In genomic region chr5:36686881-36687280, GRCh38 we compare ENCODE assay signal across 20 cellular contexts.
DNase-seq lines count a peak whose midpoint lies in the region; ATAC-seq, FAIRE-seq and TF ChIP-seq lines count a peak whose summit lies in the region.
"Had no signal": no experiment of that assay in that cellular context is flagged by ENCODE, and none has a peak within 500 bp of the region (broad histone marks: within the 10 kb centered on the region; RNA-seq: fewer than 3 reads in every experiment).

No MANE protein-coding gene starts in this region.

- no peak for TF ChIP-seq POLR2A in NB4 (IDR thresholded peaks at IDR 0.05; ENCODE audit: extremely low read depth, insufficient read length)
- no peak for TF ChIP-seq POLR2A in HepG2 (IDR thresholded peaks at IDR 0.05; ENCODE audit: insufficient read depth in 1 of 2, low read depth in 2 of 2, low read length in 2 of 2)

- H3K27me3 ChIP-seq in HL-60 (ENCODE audit: insufficient read depth, poor library complexity, severe bottlenecking) (no peaks in the 10 kb centered on the region), HepG2 (ENCODE audit: control insufficient read depth in 1 of 2, insufficient read depth in 2 of 2, low read length in 2 of 2) (peaks cover 0 to 9% of the 10 kb centered on the region in 2 experiments; a peak in 2 of 5 replicates), small intestine (ENCODE audit: control insufficient read depth in 2 of 2, insufficient read depth in 2 of 2, low read length in 2 of 2) (peaks cover 0 to 2% of the 10 kb centered on the region in 2 donors)
- H3K27me3 ChIP-seq: BE2C had no signal

- H3K36me3 ChIP-seq in HepG2 (replicated peaks in 1 of 2; ENCODE audit: control insufficient read depth in 1 of 2, insufficient read depth in 2 of 2, low read length in 2 of 2) (no peaks in the 10 kb centered on the region), small intestine (ENCODE audit: control insufficient read depth in 2 of 2, insufficient read depth in 2 of 2, low read length in 2 of 2) (no peaks in the 10 kb centered on the region)
- H3K36me3 ChIP-seq: BE2C had no signal

- WGBS in HepG2 (ENCODE audit: low lambda C conversion rate): 33% methylated on average over 2 of the region's 3 CpGs
- 65 to 85% (median 77%) methylated on average over 3 of the region's 3 CpGs for WGBS in small intestine, 3 donors

- no peak for TF ChIP-seq CTCF in HL-60 (IDR thresholded peaks at IDR 0.05; ENCODE audit: insufficient read depth, low read length)
- TF ChIP-seq CTCF in NB4 (IDR thresholded peaks at IDR 0.05; ENCODE audit: low read depth, low read length): no peak
- TF ChIP-seq CTCF in HepG2 (CRISPR knock-in tag; IDR thresholded peaks at IDR 0.05): no peak

- POLR2A ChIA-PET in HepG2 (lab: Yijun Ruan, JAX): no interaction called here

- H3K9me3 ChIP-seq in HepG2 (ENCODE audit: low read length) (no peaks in the 10 kb centered on the region), small intestine (ENCODE audit: control insufficient read depth, low read depth) (no peaks in the 10 kb centered on the region)
- H3K9me3 ChIP-seq: BE2C, Caco-2 had no signal

- DNase-seq in HL-60 (ENCODE audit: low read depth in 1 of 2, low spot score in 1 of 2) (no peak), NB4 (ENCODE audit: low read depth) (peak; percentile 37), HepG2 (ENCODE audit: low spot score) (no peak), substantia nigra (lab: John Stamatoyannopoulos, UW) (no peak), NCI-H1930 (lab: John Stamatoyannopoulos, UW) (no peak), small intestine (no peak), MV-4-11 (lab: John Stamatoyannopoulos, UW) (no peak), G401 (ENCODE audit: low spot score) (no peak)
- DNase-seq: ACHN; BE2C; C1 segment of cervical spinal cord; Caco-2; CD4-positive, alpha-beta T cell; GDM1; HCEC 1CT; KBM-7 had no signal

- no peaks in the 10 kb centered on the region for H4K20me1 ChIP-seq in HepG2 (ENCODE audit: insufficient read depth, low read length)

- H3K79me2 ChIP-seq in HepG2 (ENCODE audit: insufficient read depth, low read length): no peaks in the 10 kb centered on the region

- no TSS peak for BruUV-seq in HepG2 (replicated peaks; lab: Mats Ljungman, UMichigan)

- no peak overlapping the region for H3K9ac ChIP-seq in HepG2 (ENCODE audit: insufficient read depth, low read depth, low read length)

- CTCF ChIA-PET in HepG2 (lab: Yijun Ruan, JAX; ENCODE audit: low intra/inter-chr PET ratio, low total read pairs): no interaction called here

- FAIRE-seq in HepG2 (lab: Jason Lieb, UNC) (no peak), small intestine (lab: Jason Lieb, UNC) (no peak)
- FAIRE-seq: A204.1, D721Med, H54 had no signal

- no peak overlapping the region for H3K4me2 ChIP-seq in HepG2 (ENCODE audit: low read depth, low read length)
- H3K4me2 ChIP-seq: GM23338 had no signal

- peak overlapping the region; percentile 97 for H3K27ac ChIP-seq in HL-60 (replicated peaks)
- no peak overlapping the region for H3K27ac ChIP-seq in HepG2 (ENCODE audit: extremely low read length, insufficient read depth, low read length)
- H3K27ac ChIP-seq in substantia nigra (ENCODE audit: low read depth, low read length, poor library complexity, severe bottlenecking): peak overlapping the region; percentile 51
- no peak overlapping the region for H3K27ac ChIP-seq in small intestine (ENCODE audit: low read depth in 1 of 2, low read length in 1 of 2)

- H3K4me3 ChIP-seq in HL-60 (replicated peaks; ENCODE audit: insufficient read depth, low read length): no peak overlapping the region
- no peak overlapping the region for H3K4me3 ChIP-seq in NB4 (ENCODE audit: low read depth, low read length)
- no peak overlapping the region for H3K4me3 ChIP-seq in HepG2 (replicated peaks in 1 of 3; ENCODE audit: insufficient read depth in 1 of 3, low read depth in 2 of 3, low read length in 3 of 3)
- H3K4me3 ChIP-seq in small intestine (ENCODE audit: low read depth in 1 of 2, low read length in 2 of 2): no peak overlapping the region
- H3K4me3 ChIP-seq: GM23338 had no signal

- intact Hi-C loops in HepG2 (cut with micrococcal nuclease; ENCODE audit: unreplicated experiment): no loop called here

- no peak for ATAC-seq in HepG2
- ATAC-seq: GM23338 had no signal

- in situ Hi-C loops in HepG2 (cut with HindIII; ENCODE audit: extremely low pct_ligation_motif_present, low pct_unique_long_range_greater_than_20kb): loop anchor here (25.0 kb wide), 2 partner anchors 425 to 625 kb away; partner anchors contain the start of gene UGT3A2
- in situ Hi-C loops in G401 (cut with HindIII; ENCODE audit: low sequenced_read_pairs): no loop called here

- no peak for TF ChIP-seq RAD21 in HepG2 (CRISPR knock-in tag; IDR thresholded peaks at IDR 0.05)

- H3K4me1 ChIP-seq in HepG2 (ENCODE audit: insufficient read depth, low read length) (peaks cover 4% of the 10 kb centered on the region; the same call in 1 of the 2 replicates), small intestine (ENCODE audit: control insufficient read depth in 2 of 2, insufficient read depth in 1 of 2, low read depth in 1 of 2, low read length in 1 of 2) (no peaks in the 10 kb centered on the region)
- H3K4me1 ChIP-seq: BE2C had no signal

- no peak overlapping the region for H2AFZ ChIP-seq in HepG2 (ENCODE audit: low read length)
- H2AFZ ChIP-seq: GM23338 had no signal

- TF ChIP-seq EP300 in HepG2 (IDR thresholded peaks at IDR 0.05; ENCODE audit: low read depth in 2 of 2, low read length in 2 of 2) (no peak), HepG2 (CRISPR knock-in tag; IDR thresholded peaks at IDR 0.05; ENCODE audit: borderline replicate concordance) (no peak)

TF ChIP-seq in HepG2, 621 proteins besides CTCF, POLR2A, EP300 and RAD21 (continues in another document):
- TF ChIP-seq XRCC5 (optimal IDR thresholded peaks at IDR 0.05; ENCODE audit: low read length): no peak
- TF ChIP-seq SPEN (CRISPR knock-in tag; IDR thresholded peaks at IDR 0.05; ENCODE audit: low read depth): no peak
- TF ChIP-seq NFYB (CRISPR knock-in tag; IDR thresholded peaks at IDR 0.05): no peak
- TF ChIP-seq ZMYM3 (CRISPR knock-in tag; IDR thresholded peaks at IDR 0.05): no peak
- TF ChIP-seq YEATS4 (CRISPR knock-in tag; IDR thresholded peaks at IDR 0.05; ENCODE audit: borderline replicate concordance): no peak
- no peak for TF ChIP-seq HMGXB4 (CRISPR knock-in tag; IDR thresholded peaks at IDR 0.05; ENCODE audit: borderline replicate concordance in 1 of 2, low read depth in 1 of 2)
- no peak for TF ChIP-seq ZNF800 (CRISPR knock-in tag; IDR thresholded peaks at IDR 0.05)
- TF ChIP-seq RARA (CRISPR knock-in tag; IDR thresholded peaks at IDR 0.05): 0 out of 2 replicates have a peak, but pooled peaks have one; percentile 9
- TF ChIP-seq POGZ (CRISPR knock-in tag; IDR thresholded peaks at IDR 0.05): no peak
- TF ChIP-seq NFE2L2 (IDR thresholded peaks at IDR 0.05; ENCODE audit: low read length): no peak
- TF ChIP-seq CHCHD3 (CRISPR knock-in tag; IDR thresholded peaks at IDR 0.05): no peak
- TF ChIP-seq TGIF2 (CRISPR knock-in tag; IDR thresholded peaks at IDR 0.05): no peak
- TF ChIP-seq FUBP1 (CRISPR knock-in tag; IDR thresholded peaks at IDR 0.05; ENCODE audit: borderline replicate concordance): no peak
- TF ChIP-seq FOXJ3 (CRISPR knock-in tag; IDR thresholded peaks at IDR 0.05; ENCODE audit: borderline replicate concordance): no peak
- peak; percentile 72; the same call in 1 of the 2 replicates for TF ChIP-seq ZNF644 (CRISPR knock-in tag; IDR thresholded peaks at IDR 0.05; ENCODE audit: low read depth)

Comparison
In these comparisons a context has a peak if more than half of its experiments do, and no peak if none do; other contexts are left out.
1. H3K27ac ChIP-seq: peak in HL-60 (single experiment) and substantia nigra (single experiment); none in HepG2 (single experiment) and small intestine (0 of 2).